In genomic region chr14:103360548-103360947, GRCh38 we compare ENCODE assay signal across 24 cellular contexts. TPM values are rescaled to one million over a fixed set of nuclear protein-coding genes. Genes with fewer than 3 reads are reported as not detected.
DNase-seq lines count a peak whose midpoint lies in the region; TF ChIP-seq lines count a peak whose summit lies in the region.
"Had no signal": no experiment of that assay in that cellular context is flagged by ENCODE, and none has a peak within 500 bp of the region (broad histone marks: within the 10 kb centered on the region; RNA-seq: fewer than 3 reads in every experiment).

No MANE protein-coding gene starts in this region.

- peak overlapping the region; percentile 56 for H3K27ac ChIP-seq in RWPE1
- H3K27ac ChIP-seq: 22Rv1, HL-60 had no signal

- no peak overlapping the region for H3K4me3 Mint-ChIP-seq in activated naive CD4-positive, alpha-beta T cell treated with anti-CD3 and anti-CD28 coated beads for 36 hours

- no peak for TF ChIP-seq CTCF in RWPE1 (conservative IDR thresholded peaks at IDR 0.05; ENCODE audit: low read depth)

- no peak for DNase-seq in activated naive CD4-positive, alpha-beta T cell treated with anti-CD3 and anti-CD28 coated beads for 36 hours
- no peak for DNase-seq in activated naive CD4-positive, alpha-beta T cell (lab: John Stamatoyannopoulos, UW)
- DNase-seq in RWPE1 (ENCODE audit: low spot score), result no peak
- DNase-seq in erythroblast (lab: John Stamatoyannopoulos, UW), result peak; percentile 87 to 92
- no peak for DNase-seq in putamen (ENCODE audit: low spot score)
- no peak for DNase-seq in AG08395 (ENCODE audit: low spot score)
- DNase-seq in DMS153 treated with DMSO at 0.1 percent for 48 hours (lab: John Stamatoyannopoulos, UW; ENCODE audit: unreplicated experiment), result no peak
- DNase-seq in NCI-H774 (lab: John Stamatoyannopoulos, UW), result no peak
- DNase-seq: ACHN; DMS153; GOT3; HCEC 1CT; Kasumi-1; MV-4-11; NCI-H1105; NCI-H1436 treated with DMSO at 0.1 percent for 48 hours; NCI-H187 treated with DMSO at 0.1 percent for 48 hours; NCI-H524; NCI-H748 treated with DMSO at 0.1 percent for 48 hours; NK-92 treated with Interleukin-12 subunit alpha and Interleukin-12 subunit beta, amount 100 ng/mL, for 24 hours; RPMI8226; SHP77 treated with DMSO at 0.1 percent for 48 hours had no signal

- peaks cover 7% of the 10 kb centered on the region for H3K4me1 Mint-ChIP-seq in activated naive CD4-positive, alpha-beta T cell treated with anti-CD3 and anti-CD28 coated beads for 36 hours (ENCODE audit: low read depth)

- intact Hi-C loops in activated naive CD4-positive, alpha-beta T cell treated with anti-CD3 and anti-CD28 coated beads for 36 hours (cut with micrococcal nuclease), result no loop called here

- peaks cover 10% of the 10 kb centered on the region for H3K36me3 Mint-ChIP-seq in activated naive CD4-positive, alpha-beta T cell treated with anti-CD3 and anti-CD28 coated beads for 36 hours (ENCODE audit: low read depth)

- TF ChIP-seq POLR2A in erythroblast (IDR thresholded peaks at IDR 0.05; ENCODE audit: low read length), result peak; percentile 56

- peak overlapping the region; percentile 46 for H3K27ac Mint-ChIP-seq in activated naive CD4-positive, alpha-beta T cell treated with anti-CD3 and anti-CD28 coated beads for 36 hours

- H3K27me3 Mint-ChIP-seq in activated naive CD4-positive, alpha-beta T cell treated with anti-CD3 and anti-CD28 coated beads for 36 hours (ENCODE audit: low read depth), result peaks cover 10% of the 10 kb centered on the region

- H3K9me3 Mint-ChIP-seq in activated naive CD4-positive, alpha-beta T cell treated with anti-CD3 and anti-CD28 coated beads for 36 hours, result peaks cover 20% of the 10 kb centered on the region

- POLR2A ChIA-PET in RWPE1 (lab: Yijun Ruan, JAX; ENCODE audit: low non-redundant PET), result no interaction called here

- CTCF ChIA-PET in activated naive CD4-positive, alpha-beta T cell treated with anti-CD3 and anti-CD28 coated beads for 36 hours (lab: Charles Lee), result interaction anchor here (0.8 kb wide), 1 partner anchor 255 kb away, joined by 3 read pairs; no protein-coding TSS in a partner anchor
- CTCF ChIA-PET in RWPE1 (lab: Yijun Ruan, JAX), result interaction anchor here (0.9 kb wide), 1 partner anchor 30 kb away, joined by 3 read pairs; no protein-coding TSS in a partner anchor

RNA-seq across cellular contexts. Expression of gene MARK3, which starts 24.7 kb away (rescaled TPM):
- 10 to 100 TPM; 62.2 to 64.7 TPM for total RNA-seq in activated naive CD4-positive, alpha-beta T cell treated with anti-CD3 and anti-CD28 coated beads for 36 hours

RNA-seq across cellular contexts. Expression of gene EIF5, which starts 26.5 kb away (rescaled TPM):
- total RNA-seq in activated naive CD4-positive, alpha-beta T cell treated with anti-CD3 and anti-CD28 coated beads for 36 hours, result 100 to 1,000 TPM; 117 to 121 TPM

Comparison
In these comparisons a context has a peak if more than half of its experiments do, and no peak if none do; other contexts are left out.
1. DNase-seq: peak in erythroblast (2 of 2); none in activated naive CD4-positive, alpha-beta T cell treated with anti-CD3 and anti-CD28 coated beads for 36 hours (single experiment), activated naive CD4-positive, alpha-beta T cell (0 of 4), RWPE1 (single experiment), putamen (single experiment), AG08395 (single experiment), DMS153 treated with DMSO at 0.1 percent for 48 hours (single experiment) and NCI-H774 (single experiment).